29 cellular contexts compared by ENCODE assay signal in the genomic region with DNA sequence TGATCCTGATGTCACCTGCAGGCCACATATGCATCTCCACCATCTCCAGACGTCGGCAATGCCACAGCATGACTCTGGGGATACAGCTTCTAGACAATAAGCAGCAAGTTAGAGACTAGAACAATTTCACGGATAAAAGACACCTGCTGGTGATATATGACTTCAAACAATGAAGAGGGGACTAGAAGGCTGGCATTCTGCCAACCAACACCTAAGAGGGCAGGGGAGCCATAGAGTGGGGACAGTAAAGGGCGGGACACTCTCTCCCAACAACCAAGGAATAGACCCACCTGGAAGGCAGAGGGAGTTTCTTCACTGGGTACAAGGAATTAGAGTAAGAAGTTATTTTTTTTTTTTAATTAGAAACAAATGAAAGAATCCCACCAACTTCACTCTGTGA.
A peak's percentile ranks its signal among the peaks of the same experiment; 100 is the strongest.
DNase-seq lines count a peak whose midpoint lies in the region; ATAC-seq and TF ChIP-seq lines count a peak whose summit lies in the region.
"Had no signal": no experiment of that assay in that cellular context is flagged by ENCODE, and none has a peak within 500 bp of the region (broad histone marks: within the 10 kb centered on the region; RNA-seq: fewer than 3 reads in every experiment).

No MANE protein-coding gene starts in this region.

- H3K36me3 Mint-ChIP-seq in mesothelial cell of epicardium = peaks cover 6% of the 10 kb centered on the region
- H3K36me3 Mint-ChIP-seq: natural killer cell treated with Interleukin-12 subunit alpha and Interleukin-12 subunit beta and Interleukin-15 and Interleukin-18, amount 100 ng/mL, for 72 hours had no signal

- H3K9me3 Mint-ChIP-seq in mesothelial cell of epicardium = no peaks in the 10 kb centered on the region
- H3K9me3 Mint-ChIP-seq: activated B cell treated with CpG ODN at 0.5 μM for 24 hours; activated CD4-positive, alpha-beta T cell treated with anti-CD3 and anti-CD28 coated beads, Interleukin-2, amount 10 ng/mL, durations not matched to agents 7 days and 5 days; activated naive CD8-positive, alpha-beta T cell treated with anti-CD3 and anti-CD28 coated beads for 36 hours; CD4-positive, alpha-beta T cell; natural killer cell treated with Interleukin-12 subunit alpha and Interleukin-12 subunit beta and Interleukin-15 and Interleukin-18, amount 100 ng/mL, for 72 hours had no signal

- DNase-seq in NCI-H2196 (lab: John Stamatoyannopoulos, UW; ENCODE audit: unreplicated experiment) (peak; percentile 7), NCI-H2196 treated with DMSO at 0.1 percent for 48 hours (lab: John Stamatoyannopoulos, UW; ENCODE audit: unreplicated experiment) (no peak), NCI-H1417 (lab: John Stamatoyannopoulos, UW) (peak; percentile 71 to 94 (median 76)), NCI-H345 (lab: John Stamatoyannopoulos, UW) (peak; percentile 87), islet precursor cell (peak; percentile 22), mesothelial cell of epicardium (ENCODE audit: low spot score in 2 of 2, unreplicated experiment in 2 of 2) (no peak), activated gamma-delta T cell treated with Interleukin-2 at 50 U/mL for 16 hours (no peak)
- DNase-seq: activated B cell treated with CpG ODN at 0.5 μM for 24 hours; activated CD4-positive, alpha-beta T cell treated with anti-CD3 and anti-CD28 coated beads, Interleukin-2, amount 10 ng/mL, durations not matched to agents 7 days and 5 days; activated effector memory CD4-positive, alpha-beta T cell treated with anti-CD3 and anti-CD28 coated beads, Interleukin-2, amount 50 U/mL, for 16 hours; activated naive CD8-positive, alpha-beta T cell treated with anti-CD3 and anti-CD28 coated beads for 36 hours; activated T-cell treated with anti-CD3 and anti-CD28 coated beads, Interleukin-2, amount 50 U/mL, for 1 hour; anterior cingulate cortex; CD4-positive, alpha-beta T cell; dorsolateral prefrontal cortex; GDM1; lower lobe of right lung; NCI-H1048; NCI-H226; NK-92 treated with Interleukin-12 subunit alpha and Interleukin-12 subunit beta, amount 100 ng/mL, for 24 hours; PC-3; psoas muscle; SK-N-SH; stimulated activated CD4-positive, alpha-beta T cell treated with anti-CD3 and anti-CD28 coated beads, Interleukin-12 subunit alpha, Interleukin-12 subunit beta, amount 100 ng/mL, for 4 hours; stimulated activated CD4-positive, alpha-beta T cell treated with anti-CD3 and anti-CD28 coated beads, Interleukin-4, amount 100 ng/mL, for 1 hour; tibial artery had no signal

- ATAC-seq in GM18868 (IDR thresholded peaks at IDR 0.05; ENCODE audit: unreplicated experiment) = no peak
- ATAC-seq: lower lobe of right lung; natural killer cell treated with Interleukin-12 subunit alpha and Interleukin-12 subunit beta and Interleukin-15 and Interleukin-18, amount 100 ng/mL, for 72 hours; PC-3; psoas muscle; sciatic nerve had no signal

- TF ChIP-seq CTCF in mesothelial cell of epicardium (IDR thresholded peaks at IDR 0.05; ENCODE audit: unreplicated experiment) = no peak

- H3K27ac Mint-ChIP-seq in mesothelial cell of epicardium = no peak overlapping the region
- H3K27ac Mint-ChIP-seq: activated B cell treated with CpG ODN at 0.5 μM for 24 hours; activated CD4-positive, alpha-beta T cell treated with anti-CD3 and anti-CD28 coated beads, Interleukin-2, amount 10 ng/mL, durations not matched to agents 7 days and 5 days; activated naive CD8-positive, alpha-beta T cell treated with anti-CD3 and anti-CD28 coated beads for 36 hours; CD4-positive, alpha-beta T cell; natural killer cell treated with Interleukin-12 subunit alpha and Interleukin-12 subunit beta and Interleukin-15 and Interleukin-18, amount 100 ng/mL, for 72 hours had no signal

- H3K27me3 Mint-ChIP-seq in mesothelial cell of epicardium (ENCODE audit: low read depth) = no peaks in the 10 kb centered on the region
- H3K27me3 Mint-ChIP-seq: activated B cell treated with CpG ODN at 0.5 μM for 24 hours; activated CD4-positive, alpha-beta T cell treated with anti-CD3 and anti-CD28 coated beads, Interleukin-2, amount 10 ng/mL, durations not matched to agents 7 days and 5 days; activated naive CD8-positive, alpha-beta T cell treated with anti-CD3 and anti-CD28 coated beads for 36 hours; CD4-positive, alpha-beta T cell; natural killer cell treated with Interleukin-12 subunit alpha and Interleukin-12 subunit beta and Interleukin-15 and Interleukin-18, amount 100 ng/mL, for 72 hours had no signal

- no peak overlapping the region for H3K4me3 Mint-ChIP-seq in mesothelial cell of epicardium
- H3K4me3 Mint-ChIP-seq: activated B cell treated with CpG ODN at 0.5 μM for 24 hours; activated CD4-positive, alpha-beta T cell treated with anti-CD3 and anti-CD28 coated beads, Interleukin-2, amount 10 ng/mL, durations not matched to agents 7 days and 5 days; activated naive CD8-positive, alpha-beta T cell treated with anti-CD3 and anti-CD28 coated beads for 36 hours; CD4-positive, alpha-beta T cell; natural killer cell treated with Interleukin-12 subunit alpha and Interleukin-12 subunit beta and Interleukin-15 and Interleukin-18, amount 100 ng/mL, for 72 hours had no signal

- peaks cover 16% of the 10 kb centered on the region for H3K4me1 Mint-ChIP-seq in mesothelial cell of epicardium
- H3K4me1 Mint-ChIP-seq: activated B cell treated with CpG ODN at 0.5 μM for 24 hours; activated CD4-positive, alpha-beta T cell treated with anti-CD3 and anti-CD28 coated beads, Interleukin-2, amount 10 ng/mL, durations not matched to agents 7 days and 5 days; activated naive CD8-positive, alpha-beta T cell treated with anti-CD3 and anti-CD28 coated beads for 36 hours had no signal

Comparison
In these comparisons a context has a peak if more than half of its experiments do, and no peak if none do; other contexts are left out.
1. DNase-seq: peak in NCI-H2196 (single experiment), NCI-H1417 (3 of 3), NCI-H345 (single experiment) and islet precursor cell (single experiment); none in NCI-H2196 treated with DMSO at 0.1 percent for 48 hours (single experiment), mesothelial cell of epicardium (0 of 2) and activated gamma-delta T cell treated with Interleukin-2 at 50 U/mL for 16 hours (single experiment).